17 cellular contexts compared by ENCODE assay signal in the genomic region with DNA sequence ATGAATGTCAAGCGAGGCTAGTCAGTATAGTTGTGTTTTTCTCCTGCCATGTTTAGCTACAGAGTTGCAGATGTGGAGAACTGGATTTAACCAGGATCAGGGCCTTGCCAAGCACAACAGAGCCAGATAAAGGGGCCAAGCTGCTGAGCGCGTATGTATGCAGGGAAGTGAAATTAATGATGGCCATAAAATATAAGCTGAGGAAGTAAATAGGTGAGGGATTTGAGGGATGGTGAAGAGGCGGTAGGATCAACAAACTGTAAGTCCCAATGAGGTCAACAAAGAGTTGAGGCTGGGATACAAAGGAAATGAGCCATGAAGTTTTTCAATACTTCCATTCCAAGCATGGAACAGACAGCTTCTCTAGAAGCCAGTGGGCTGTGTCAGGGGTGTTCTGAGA. TPM values are rescaled to one million over a fixed set of nuclear protein-coding genes. Genes with fewer than 3 reads are reported as not detected.
A peak's percentile ranks its signal among the peaks of the same experiment; 100 is the strongest.
DNase-seq lines count a peak whose midpoint lies in the region; TF ChIP-seq lines count a peak whose summit lies in the region.
"Had no signal": no experiment of that assay in that cellular context is flagged by ENCODE, and none has a peak within 500 bp of the region (broad histone marks: within the 10 kb centered on the region; RNA-seq: fewer than 3 reads in every experiment).

No MANE protein-coding gene starts in this region.

- no peaks in the 10 kb centered on the region for H3K36me3 ChIP-seq in right atrium auricular region
- H3K36me3 ChIP-seq: HAP-1 had no signal

- no peak overlapping the region for H3K4me3 ChIP-seq in right atrium auricular region
- H3K4me3 ChIP-seq: A549, GM23248, HAP-1 had no signal

- H3K4me1 ChIP-seq in right atrium auricular region = no peaks in the 10 kb centered on the region
- H3K4me1 ChIP-seq: A549, HAP-1 had no signal

- no peak for TF ChIP-seq CTCF in right atrium auricular region (IDR thresholded peaks at IDR 0.05)

- DNase-seq in NCI-H187 treated with DMSO at 0.1 percent for 48 hours (lab: John Stamatoyannopoulos, UW) = peak; percentile 29
- no peak for DNase-seq in NCI-H187 (lab: John Stamatoyannopoulos, UW)
- peak; percentile 50 for DNase-seq in DMS53 (lab: John Stamatoyannopoulos, UW)
- peak; percentile 75 for DNase-seq in NCI-H345 (lab: John Stamatoyannopoulos, UW)
- DNase-seq in right atrium auricular region (ENCODE audit: low spot score) = no peak
- no peak for DNase-seq in NCI-H524 treated with DMSO at 0.1 percent for 48 hours (lab: John Stamatoyannopoulos, UW)
- no peak for DNase-seq in NCI-H2196 treated with DMSO at 0.1 percent for 48 hours (lab: John Stamatoyannopoulos, UW; ENCODE audit: unreplicated experiment)
- DNase-seq: AML-193; Caco-2; CD4-positive, alpha-beta T cell; GM23248 had no signal

- no peaks in the 10 kb centered on the region for H3K9me3 ChIP-seq in right atrium auricular region
- H3K9me3 ChIP-seq: A549, Caco-2, HAP-1 had no signal

- H3K27ac ChIP-seq in layer of hippocampus (ENCODE audit: low read depth, low read length) (peak overlapping the region; percentile 4), right atrium auricular region (no peak overlapping the region)
- H3K27ac ChIP-seq: 22Rv1, A549, C4-2B, GM23248, HL-60 had no signal

- H3K27me3 ChIP-seq in layer of hippocampus (ENCODE audit: control insufficient read depth, insufficient read depth, low read length) (no peaks in the 10 kb centered on the region), right atrium auricular region (no peaks in the 10 kb centered on the region)

RNA-seq across cellular contexts. Expression of a gene that starts 10.6 kb away (rescaled TPM):
- total RNA-seq in right atrium auricular region = 10 to 100 TPM in 1 of 2 donors, 1 to 10 TPM in 1; 8.1 to 14.8 TPM
- total RNA-seq: GM23248 had no signal

Comparison
In these comparisons a context has a peak if more than half of its experiments do, and no peak if none do; other contexts are left out.
1. DNase-seq: peak in NCI-H187 treated with DMSO at 0.1 percent for 48 hours (single experiment), DMS53 (single experiment) and NCI-H345 (single experiment); none in NCI-H187 (0 of 2), right atrium auricular region (single experiment), NCI-H524 treated with DMSO at 0.1 percent for 48 hours (single experiment) and NCI-H2196 treated with DMSO at 0.1 percent for 48 hours (single experiment).